In the genomic region with DNA sequence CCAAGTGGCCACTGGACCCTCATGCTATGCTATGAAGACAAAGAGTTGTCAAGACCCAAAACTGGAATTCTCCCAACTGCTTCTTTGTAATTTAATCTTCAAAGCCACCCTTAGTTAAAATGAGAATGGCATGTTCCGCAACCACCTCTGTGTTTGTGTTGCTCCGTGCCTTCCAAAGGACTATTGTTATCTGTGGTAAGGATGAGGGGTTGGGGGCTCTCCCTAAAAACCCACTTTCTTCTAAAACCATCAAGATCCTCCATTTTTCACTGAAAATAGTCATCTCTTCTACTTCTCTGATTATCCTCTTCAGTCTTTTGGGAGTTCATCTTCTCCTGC, we compare ENCODE assay signal across 26 cellular contexts.
DNase-seq lines count a peak whose midpoint lies in the region; ATAC-seq and TF ChIP-seq lines count a peak whose summit lies in the region.
"Had no signal": no experiment of that assay in that cellular context is flagged by ENCODE, and none has a peak within 500 bp of the region (broad histone marks: within the 10 kb centered on the region; RNA-seq: fewer than 3 reads in every experiment).

No MANE protein-coding gene starts in this region.

- H3K27ac ChIP-seq in WERI-Rb-1: peak overlapping the region; percentile 55
- H3K27ac ChIP-seq: left lung, neural progenitor cell, SJSA1, tibial artery, vagina had no signal

- H3K36me3 Mint-ChIP-seq in memory B cell: peaks cover 43% of the 10 kb centered on the region

- no peak for TF ChIP-seq CTCF in WERI-Rb-1 (IDR thresholded peaks at IDR 0.05; ENCODE audit: low read depth, low read length)
- TF ChIP-seq CTCF in foreskin fibroblast (IDR thresholded peaks at IDR 0.05; ENCODE audit: low read depth, low read length): no peak

- no peaks in the 10 kb centered on the region for H3K27me3 Mint-ChIP-seq in memory B cell
- H3K27me3 Mint-ChIP-seq: activated B cell treated with CpG ODN at 0.5 μM for 24 hours; activated CD4-positive, alpha-beta T cell treated with anti-CD3 and anti-CD28 coated beads, Interleukin-2, amount 10 ng/mL, durations not matched to agents 7 days and 5 days; activated naive CD4-positive, alpha-beta T cell treated with anti-CD3 and anti-CD28 coated beads, Interleukin-2, amount 50 U/mL, for 24 hours had no signal

- DNase-seq in NCI-H1417 treated with DMSO at 0.1 percent for 48 hours (lab: John Stamatoyannopoulos, UW): peak; percentile 61
- DNase-seq in NCI-H1417 (lab: John Stamatoyannopoulos, UW): no peak
- DNase-seq in DMS153 (lab: John Stamatoyannopoulos, UW): peak; percentile 52
- no peak for DNase-seq in WERI-Rb-1
- DNase-seq in memory B cell (ENCODE audit: low spot score in 2 of 2): no peak
- no peak for DNase-seq in NCI-H226
- no peak for DNase-seq in foreskin fibroblast
- DNase-seq: activated B cell treated with CpG ODN at 0.5 μM for 24 hours; activated CD4-positive, alpha-beta T cell treated with anti-CD3 and anti-CD28 coated beads, Interleukin-2, amount 10 ng/mL, durations not matched to agents 7 days and 5 days; AML-193; CD8-positive, alpha-beta T cell; endodermal cell; islet precursor cell; Karpas-422; left lung; mesendoderm; stimulated activated CD4-positive, alpha-beta T cell treated with anti-CD3 and anti-CD28 coated beads, Interleukin-12 subunit alpha, Interleukin-12 subunit beta, amount 100 ng/mL, for 4 hours; stimulated activated CD4-positive, alpha-beta T cell treated with anti-CD3 and anti-CD28 coated beads, Interleukin-2, amount 100 ng/mL, for 48 hours; tibial artery had no signal

- no peak for ATAC-seq in memory B cell (ENCODE audit: low read depth)
- no peak for ATAC-seq in HG03565 (IDR thresholded peaks at IDR 0.05; ENCODE audit: unreplicated experiment)
- ATAC-seq: CD8-positive, alpha-beta T cell; sciatic nerve had no signal

- H3K9me3 ChIP-seq in WERI-Rb-1 (ENCODE audit: severe bottlenecking): no peaks in the 10 kb centered on the region
- H3K9me3 ChIP-seq: HAP-1, SJSA1, tibial artery, vagina had no signal

- H3K4me1 Mint-ChIP-seq in memory B cell: peaks cover 62% of the 10 kb centered on the region

- H3K4me3 ChIP-seq in WERI-Rb-1 (ENCODE audit: low read depth, low read length) (no peak overlapping the region), foreskin fibroblast (ENCODE audit: low read depth in 1 of 2, low read length in 2 of 2) (no peak overlapping the region)
- H3K4me3 ChIP-seq: HAP-1, left lung, neural progenitor cell, SJSA1, tibial artery, vagina had no signal

- H3K27ac Mint-ChIP-seq in memory B cell: peak overlapping the region; percentile 83
- H3K27ac Mint-ChIP-seq: activated B cell treated with CpG ODN at 0.5 μM for 24 hours; activated CD4-positive, alpha-beta T cell treated with anti-CD3 and anti-CD28 coated beads, Interleukin-2, amount 10 ng/mL, durations not matched to agents 7 days and 5 days; activated naive CD4-positive, alpha-beta T cell treated with anti-CD3 and anti-CD28 coated beads, Interleukin-2, amount 50 U/mL, for 24 hours; endodermal cell; neural progenitor cell had no signal

- peaks cover 8% of the 10 kb centered on the region for H3K9me3 Mint-ChIP-seq in memory B cell
- H3K9me3 Mint-ChIP-seq: endodermal cell had no signal

- H3K4me3 Mint-ChIP-seq in memory B cell: no peak overlapping the region
- H3K4me3 Mint-ChIP-seq: activated B cell treated with CpG ODN at 0.5 μM for 24 hours; activated CD4-positive, alpha-beta T cell treated with anti-CD3 and anti-CD28 coated beads, Interleukin-2, amount 10 ng/mL, durations not matched to agents 7 days and 5 days; activated naive CD4-positive, alpha-beta T cell treated with anti-CD3 and anti-CD28 coated beads, Interleukin-2, amount 50 U/mL, for 24 hours; CD8-positive, alpha-beta T cell; endodermal cell; neural progenitor cell had no signal

- no peaks in the 10 kb centered on the region for H3K27me3 ChIP-seq in WERI-Rb-1 (ENCODE audit: insufficient read depth, low read depth, severe bottlenecking)
- H3K27me3 ChIP-seq: left lung, neural progenitor cell, SJSA1, tibial artery, vagina had no signal

- no peaks in the 10 kb centered on the region for H3K36me3 ChIP-seq in WERI-Rb-1
- H3K36me3 ChIP-seq: HAP-1, left lung, neural progenitor cell, SJSA1, tibial artery, vagina had no signal

Comparison
In these comparisons a context has a peak if more than half of its experiments do, and no peak if none do; other contexts are left out.
1. DNase-seq: peak in NCI-H1417 treated with DMSO at 0.1 percent for 48 hours (single experiment) and DMS153 (single experiment); none in NCI-H1417 (0 of 3), WERI-Rb-1 (single experiment), memory B cell (0 of 2), NCI-H226 (single experiment) and foreskin fibroblast (0 of 2).